In the genomic region with DNA sequence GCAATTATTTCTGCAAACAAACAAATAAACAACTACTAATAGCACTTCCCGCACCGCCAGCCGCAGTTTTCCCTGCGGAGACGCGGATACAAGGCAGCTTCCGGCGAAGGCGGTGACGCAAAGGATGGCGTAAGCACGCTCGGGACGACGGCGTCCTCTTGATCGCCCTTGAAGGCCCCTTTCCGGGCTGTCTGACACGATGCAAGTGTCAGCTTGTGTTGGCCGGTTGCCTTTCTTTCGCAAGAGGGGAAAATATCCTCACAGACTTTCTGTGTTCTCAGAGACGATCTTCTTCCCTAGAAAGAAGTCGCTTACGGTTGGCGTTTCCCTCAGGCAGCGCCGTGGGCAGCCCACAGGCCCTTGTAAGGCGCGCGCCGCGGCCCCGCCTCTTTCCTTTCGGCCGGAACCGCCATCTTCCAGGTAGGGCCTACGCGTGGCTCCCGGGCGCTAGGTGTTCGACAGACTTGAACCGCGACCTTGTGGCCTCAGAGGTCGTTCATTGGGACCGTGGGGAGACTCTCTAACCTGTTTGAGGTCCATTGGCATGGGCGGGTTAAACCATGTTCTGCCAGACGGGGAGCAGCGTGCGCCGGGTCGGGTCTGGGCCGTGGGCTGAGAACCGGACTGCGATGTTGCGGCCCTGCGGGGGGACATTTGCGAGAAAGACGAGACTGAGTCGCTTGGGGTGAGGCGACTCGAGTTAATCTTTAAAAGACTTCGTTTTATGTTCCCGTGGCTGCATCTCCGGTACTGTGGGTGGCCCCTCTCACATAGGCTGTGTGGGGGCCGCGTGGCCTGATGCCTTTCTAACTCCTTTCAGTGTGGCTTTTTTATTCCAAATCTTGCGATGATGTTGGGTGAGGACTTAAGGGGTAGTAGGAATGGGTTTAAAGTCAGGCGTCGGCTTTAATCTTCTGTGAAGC, we compare ENCODE assay signal across 1 cellular context.
TF ChIP-seq lines count a peak whose summit lies in the region.

A gene (plus strand): TSS at position 393 of the 923 bp plus-strand sequence. CDS start 2,219 bp downstream, outside the sequence.

TF ChIP-seq in liver, 16 proteins besides CTCF, POLR2A, EP300 and RAD21 (continued from another document):
- peak; percentile 74 to 94 for TF ChIP-seq GABPA (IDR thresholded peaks at IDR 0.05 in 1 of 2, conservative IDR thresholded peaks at IDR 0.05 in 1 of 2)
- peak; percentile 24 to 41 for TF ChIP-seq RXRA (IDR thresholded peaks at IDR 0.05)
- no peak for TF ChIP-seq HNF4G (IDR thresholded peaks at IDR 0.05)
